ENCODE assay signal across 8 cellular contexts in genomic region chr17:7261377-7262191, GRCh38. TPM values are rescaled to one million over a fixed set of nuclear protein-coding genes. Genes with fewer than 3 reads are reported as not detected.
A peak's percentile ranks its signal among the peaks of the same experiment; 100 is the strongest.
DNase-seq lines count a peak whose midpoint lies in the region; ATAC-seq and TF ChIP-seq lines count a peak whose summit lies in the region.

No MANE protein-coding gene starts in this region.

- H3K4me1 ChIP-seq in psoas muscle, result peaks cover 9% of the 10 kb centered on the region

- WGBS in psoas muscle, 3 donors, result 11 to 21% (median 15%) methylated on average over 44 to 72 of the region's 72 CpGs

- DNase-seq in GM13976 (ENCODE audit: low spot score) (peak; percentile 71), Right ventricle myocardium superior (peak; percentile 31), psoas muscle (no peak), GOT3 (lab: John Stamatoyannopoulos, UW) (no peak), NCI-H82 (lab: John Stamatoyannopoulos, UW) (no peak), NCI-H510A treated with DMSO at 0.1 percent for 48 hours (lab: John Stamatoyannopoulos, UW) (no peak)
- peak; percentile 52 for DNase-seq in activated CD8-positive, alpha-beta memory T cell treated with anti-CD3 and anti-CD28 coated beads, Interleukin-2, amount 50 U/mL, for 4 hours

- intact Hi-C loops in Right ventricle myocardium superior (cut with DNase I), result no loop called here
- intact Hi-C loops in psoas muscle (cut with DNase I), result loop anchor here in 1 of 2 donors (10.0 kb wide), 1 partner anchor 83 kb away; no protein-coding TSS in a partner anchor

- in situ Hi-C loops in GM13976 (cut with MboI; ENCODE audit: low sequenced_read_pairs, unreplicated experiment), result no loop called here

- H3K27me3 ChIP-seq in psoas muscle (ENCODE audit: insufficient read depth in 3 of 3, low read length in 2 of 3), result peaks cover 0 to 50% (median 21%) of the 10 kb centered on the region in 3 donors

- H3K27ac ChIP-seq in psoas muscle, result no peak overlapping the region

- H3K9me3 ChIP-seq in psoas muscle, result no peaks in the 10 kb centered on the region

- ATAC-seq in Right ventricle myocardium superior (ENCODE audit: poor library complexity), result peak; percentile 35
- peak; percentile 14 to 46 (median 28) for ATAC-seq in psoas muscle
- no peak for ATAC-seq in GM19023 (IDR thresholded peaks at IDR 0.05; ENCODE audit: unreplicated experiment)

- peak overlapping the region; percentile 66 for H3K4me3 ChIP-seq in psoas muscle

- peaks cover 0 to 33% of the 10 kb centered on the region in 2 donors for H3K36me3 ChIP-seq in psoas muscle (ENCODE audit: insufficient read depth in 1 of 2, low read depth in 1 of 2)

- TF ChIP-seq CTCF in GM13976 (IDR thresholded peaks at IDR 0.05; ENCODE audit: borderline replicate concordance, control extremely low read depth, extremely low read depth, insufficient read depth, missing control alignments) (no peak), psoas muscle (IDR thresholded peaks at IDR 0.05) (no peak)

RNA-seq across cellular contexts. Expression of gene CLDN7, which starts 0.7 kb away (rescaled TPM):
- total RNA-seq in Right ventricle myocardium superior (0.94 TPM), psoas muscle (1 to 10 TPM in 2 of 4 donors, under 1 TPM in 1, not detected in 1; 0.57 to 1.0 (median 1.0) TPM)
- 1 to 10 TPM in 1 of 3 donors, under 1 TPM in 2; 0.48 to 1.1 (median 0.83) TPM for polyA plus RNA-seq in psoas muscle

RNA-seq across cellular contexts. Expression of gene ELP5, which starts 9.6 kb away (rescaled TPM):
- 71.6 TPM for total RNA-seq in Right ventricle myocardium superior
- total RNA-seq in psoas muscle, result 10 to 100 TPM; 55.7 to 87.0 (median 74.8) TPM
- polyA plus RNA-seq in psoas muscle, result 100 to 1,000 TPM in 1 of 3 donors, 10 to 100 TPM in 2; 50.4 to 104 (median 86.0) TPM

RNA-seq across cellular contexts. Expression of gene CTDNEP1, which starts 10.1 kb away (rescaled TPM):
- total RNA-seq in Right ventricle myocardium superior (109 TPM), psoas muscle (100 to 1,000 TPM; 208 to 332 (median 254) TPM)
- 100 to 1,000 TPM; 171 to 281 (median 196) TPM for polyA plus RNA-seq in psoas muscle

RNA-seq across cellular contexts. Expression of gene GABARAP, which starts 19.3 kb away (rescaled TPM):
- 432 TPM for total RNA-seq in Right ventricle myocardium superior
- 100 to 1,000 TPM; 447 to 492 (median 481) TPM for total RNA-seq in psoas muscle
- 100 to 1,000 TPM; 344 to 569 (median 510) TPM for polyA plus RNA-seq in psoas muscle

RNA-seq across cellular contexts. Expression of gene SLC2A4, which starts 19.9 kb away (rescaled TPM):
- total RNA-seq in Right ventricle myocardium superior (141 TPM), psoas muscle (100 to 1,000 TPM in 3 of 4 donors, 10 to 100 TPM in 1; 50.9 to 257 (median 139) TPM)
- 100 to 1,000 TPM in 1 of 3 donors, 10 to 100 TPM in 2; 19.4 to 127 (median 33.8) TPM for polyA plus RNA-seq in psoas muscle

Comparison
In these comparisons a context has a peak if more than half of its experiments do, and no peak if none do; other contexts are left out.
1. DNase-seq: peak in GM13976 (single experiment), activated CD8-positive, alpha-beta memory T cell treated with anti-CD3 and anti-CD28 coated beads, Interleukin-2, amount 50 U/mL, for 4 hours (single experiment) and Right ventricle myocardium superior (single experiment); none in psoas muscle (0 of 2), GOT3 (single experiment), NCI-H82 (single experiment) and NCI-H510A treated with DMSO at 0.1 percent for 48 hours (single experiment).